29 cellular contexts compared by ENCODE assay signal in the genomic region with DNA sequence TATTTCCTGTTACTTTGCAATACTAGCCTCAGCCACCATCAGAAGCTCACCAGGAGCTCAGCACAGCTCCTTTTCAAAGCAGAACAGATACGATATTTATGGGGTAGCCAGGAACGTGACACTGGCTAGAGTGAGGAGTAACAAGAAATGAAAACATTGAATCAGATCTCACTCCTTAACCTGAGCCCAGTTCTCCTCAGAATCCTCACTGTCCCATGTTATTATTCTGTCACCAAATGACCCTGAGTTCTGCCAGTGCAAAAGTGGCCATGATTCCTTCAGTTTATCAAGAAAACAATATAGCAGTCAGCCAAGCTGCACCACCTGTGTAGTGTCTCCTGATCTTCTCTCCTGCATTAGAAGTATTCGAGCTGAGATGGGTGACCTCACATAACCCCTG.
"Had no signal": no experiment of that assay in that cellular context is flagged by ENCODE, and none has a peak within 500 bp of the region (broad histone marks: within the 10 kb centered on the region; RNA-seq: fewer than 3 reads in every experiment).

No MANE protein-coding gene starts in this region.

- H2AFZ ChIP-seq: hepatocyte, parathyroid adenoma had no signal

- H3K36me3 Mint-ChIP-seq: activated CD8-positive, alpha-beta memory T cell treated with anti-CD3 and anti-CD28 coated beads, Interleukin-2, amount 10 ng/mL, durations not matched to agents 7 days and 5 days; activated naive CD8-positive, alpha-beta T cell; brain; stimulated activated naive B cell treated with anti-CD40 and anti-IgM and Interleukin-4, amounts not matched to agents 10 μg/mL and 1 μg/mL and 100 μg/mL, for 72 hours had no signal

- ATAC-seq: activated CD4-positive, alpha-beta T cell treated with anti-CD3 and anti-CD28 coated beads for 36 hours; activated CD8-positive, alpha-beta memory T cell treated with anti-CD3 and anti-CD28 coated beads, Interleukin-2, amount 10 ng/mL, durations not matched to agents 7 days and 5 days; activated CD8-positive, alpha-beta T cell treated with anti-CD3 and anti-CD28 coated beads, Interleukin-2, amount 10 ng/mL, durations not matched to agents 7 days and 5 days; effector memory CD8-positive, alpha-beta T cell; gastroesophageal sphincter; left ventricle myocardium superior; psoas muscle; stimulated activated naive B cell treated with anti-CD40 and anti-IgM and Interleukin-4, amounts not matched to agents 10 μg/mL and 1 μg/mL and 100 μg/mL, for 72 hours; upper lobe of right lung had no signal

- H3K36me3 ChIP-seq: cardiac muscle cell, gastroesophageal sphincter, stomach, suprapubic skin, tibial artery, upper lobe of right lung had no signal

- H3K27me3 Mint-ChIP-seq: activated CD4-positive, alpha-beta T cell treated with anti-CD3 and anti-CD28 coated beads for 36 hours; activated CD8-positive, alpha-beta memory T cell treated with anti-CD3 and anti-CD28 coated beads, Interleukin-2, amount 10 ng/mL, durations not matched to agents 7 days and 5 days; activated naive CD8-positive, alpha-beta T cell; brain; effector memory CD8-positive, alpha-beta T cell; stimulated activated naive B cell treated with anti-CD40 and anti-IgM and Interleukin-4, amounts not matched to agents 10 μg/mL and 1 μg/mL and 100 μg/mL, for 72 hours had no signal

- H3K4me3 ChIP-seq: cardiac muscle cell, gastroesophageal sphincter, hepatocyte, psoas muscle, stomach, suprapubic skin, tibial artery, upper lobe of right lung had no signal

- H3K79me2 ChIP-seq: hepatocyte, parathyroid adenoma had no signal

- H3K4me2 ChIP-seq: hepatocyte had no signal

- DNase-seq: activated CD4-positive, alpha-beta T cell treated with anti-CD3 and anti-CD28 coated beads for 36 hours; activated CD4-positive, CD25-positive, alpha-beta regulatory T cell; activated CD8-positive, alpha-beta memory T cell treated with anti-CD3 and anti-CD28 coated beads, Interleukin-2, amount 10 ng/mL, durations not matched to agents 7 days and 5 days; activated CD8-positive, alpha-beta T cell treated with anti-CD3 and anti-CD28 coated beads, Interleukin-2, amount 10 ng/mL, durations not matched to agents 7 days and 5 days; activated naive CD4-positive, alpha-beta T cell; activated T-cell treated with anti-CD3 and anti-CD28 coated beads, Interleukin-2, amount 50 U/mL, for 48 hours; aorta; cortex of kidney; effector memory CD8-positive, alpha-beta T cell; erythroblast; islet precursor cell; left ventricle myocardium superior; nucleus accumbens; psoas muscle; stimulated activated CD4-positive, alpha-beta T cell treated with anti-CD3 and anti-CD28 coated beads, Interleukin-15, amount 100 ng/mL, for 24 hours; stimulated activated CD4-positive, alpha-beta T cell treated with anti-CD3 and anti-CD28 coated beads, Interleukin-2, amount 100 ng/mL, for 24 hours; stimulated activated naive B cell treated with anti-CD40 and anti-IgM and Interleukin-4, amounts not matched to agents 10 μg/mL and 1 μg/mL and 100 μg/mL, for 72 hours; stomach; tibial artery; upper lobe of right lung had no signal

- H3K4me1 ChIP-seq: gastroesophageal sphincter, psoas muscle, stomach, suprapubic skin, tibial artery, upper lobe of right lung had no signal

- H3K4me1 Mint-ChIP-seq: activated CD4-positive, alpha-beta T cell treated with anti-CD3 and anti-CD28 coated beads for 36 hours; activated CD8-positive, alpha-beta memory T cell treated with anti-CD3 and anti-CD28 coated beads, Interleukin-2, amount 10 ng/mL, durations not matched to agents 7 days and 5 days; stimulated activated naive B cell treated with anti-CD40 and anti-IgM and Interleukin-4, amounts not matched to agents 10 μg/mL and 1 μg/mL and 100 μg/mL, for 72 hours had no signal

- H3K27ac ChIP-seq: cardiac muscle cell, gastroesophageal sphincter, hepatocyte, parathyroid adenoma, psoas muscle, stomach, suprapubic skin, tibial artery, upper lobe of right lung had no signal

- H3K27ac Mint-ChIP-seq: activated CD4-positive, alpha-beta T cell treated with anti-CD3 and anti-CD28 coated beads for 36 hours; activated CD8-positive, alpha-beta memory T cell treated with anti-CD3 and anti-CD28 coated beads, Interleukin-2, amount 10 ng/mL, durations not matched to agents 7 days and 5 days; activated CD8-positive, alpha-beta T cell treated with anti-CD3 and anti-CD28 coated beads, Interleukin-2, amount 10 ng/mL, durations not matched to agents 7 days and 5 days; activated naive CD8-positive, alpha-beta T cell; effector memory CD8-positive, alpha-beta T cell; nephron; stimulated activated naive B cell treated with anti-CD40 and anti-IgM and Interleukin-4, amounts not matched to agents 10 μg/mL and 1 μg/mL and 100 μg/mL, for 72 hours; T-helper 2 cell treated with Interferon-gamma antibody and Interleukin-4, amounts not matched to agents 5 μg/mL and 100 μg/mL, for 36 hours had no signal

- H3K4me3 Mint-ChIP-seq: activated CD4-positive, alpha-beta T cell treated with anti-CD3 and anti-CD28 coated beads for 36 hours; activated CD8-positive, alpha-beta memory T cell treated with anti-CD3 and anti-CD28 coated beads, Interleukin-2, amount 10 ng/mL, durations not matched to agents 7 days and 5 days; activated CD8-positive, alpha-beta T cell treated with anti-CD3 and anti-CD28 coated beads, Interleukin-2, amount 10 ng/mL, durations not matched to agents 7 days and 5 days; activated naive CD8-positive, alpha-beta T cell; brain; effector memory CD8-positive, alpha-beta T cell; nephron; stimulated activated naive B cell treated with anti-CD40 and anti-IgM and Interleukin-4, amounts not matched to agents 10 μg/mL and 1 μg/mL and 100 μg/mL, for 72 hours; T-helper 2 cell treated with Interferon-gamma antibody and Interleukin-4, amounts not matched to agents 5 μg/mL and 100 μg/mL, for 36 hours had no signal

- H3K9me3 Mint-ChIP-seq: brain, nephron had no signal

- H3K9me3 ChIP-seq: gastroesophageal sphincter, psoas muscle, stomach, suprapubic skin, tibial artery, upper lobe of right lung had no signal

- H3K9ac ChIP-seq: parathyroid adenoma had no signal

- H3K27me3 ChIP-seq: cardiac muscle cell, gastroesophageal sphincter, hepatocyte, stomach, suprapubic skin, tibial artery, upper lobe of right lung had no signal
